ENCODE assay signal across 9 cellular contexts in the genomic region with DNA sequence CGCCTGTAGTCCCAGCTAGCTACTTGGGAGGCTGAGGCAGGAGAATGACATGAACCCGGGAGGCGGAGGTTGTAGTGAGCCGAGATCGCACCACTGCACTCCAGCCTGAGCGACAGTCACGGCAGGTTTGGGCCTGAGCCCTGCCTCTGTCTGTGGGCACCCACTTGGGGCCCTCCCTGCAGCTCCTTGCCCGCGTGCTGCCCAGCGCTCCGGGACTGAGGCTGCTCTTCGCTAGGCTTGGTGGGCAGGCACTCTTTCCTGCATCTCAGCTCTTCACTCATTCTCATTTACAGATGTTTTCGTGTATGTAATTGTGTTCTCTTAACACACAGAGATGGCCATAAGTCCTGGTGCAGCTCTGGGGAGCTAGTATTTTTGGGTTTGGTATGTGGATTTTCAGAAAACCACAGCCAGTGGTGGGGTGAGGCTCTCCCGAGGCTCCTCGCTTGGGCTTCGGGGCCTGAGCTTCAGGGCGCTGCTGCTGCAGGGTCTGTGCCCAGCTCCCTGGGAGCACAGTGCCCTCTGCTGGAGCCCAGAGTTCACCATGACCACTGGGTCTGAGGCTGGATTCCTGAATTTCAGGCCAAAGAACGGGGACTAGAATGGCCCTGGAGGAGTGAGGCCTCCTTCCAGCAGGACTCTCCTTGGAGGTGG. TPM values are rescaled to one million over a fixed set of nuclear protein-coding genes. Genes with fewer than 3 reads are reported as not detected.
DNase-seq lines count a peak whose midpoint lies in the region; ATAC-seq and TF ChIP-seq lines count a peak whose summit lies in the region.
"Had no signal": no experiment of that assay in that cellular context is flagged by ENCODE, and none has a peak within 500 bp of the region (broad histone marks: within the 10 kb centered on the region; RNA-seq: fewer than 3 reads in every experiment).

No MANE protein-coding gene starts in this region.

- H3K27ac ChIP-seq in WERI-Rb-1 (no peak overlapping the region), mammary epithelial cell (ENCODE audit: insufficient read depth, low read depth, low read length) (no peak overlapping the region)

- H3K4me1 ChIP-seq in mammary epithelial cell (ENCODE audit: insufficient read depth, low read length): peaks cover 56% of the 10 kb centered on the region

- BruUV-seq in mammary epithelial cell (replicated peaks; lab: Mats Ljungman, UMichigan): no TSS peak

- CTCF ChIA-PET in mammary epithelial cell (lab: Charles Lee; ENCODE audit: low non-redundant PET): interaction anchor here (0.5 to 1.3 kb wide), 6 partner anchors 15 to 257 kb away, joined by 3 to 15 read pairs (median 6); partner anchors contain the start of gene UPF1

- peak; percentile 94 for TF ChIP-seq CTCF in WERI-Rb-1 (IDR thresholded peaks at IDR 0.05; ENCODE audit: low read depth, low read length)
- TF ChIP-seq CTCF in mammary epithelial cell (conservative IDR thresholded peaks at IDR 0.05 in 1 of 2, IDR thresholded peaks at IDR 0.05 in 1 of 2; ENCODE audit: extremely low read depth in 1 of 2, insufficient read depth in 1 of 2, low read depth in 1 of 2, low read length in 2 of 2): peak; percentile 91 to 96

- 58% methylated on average over 18 of the region's 18 CpGs for WGBS in mammary epithelial cell (ENCODE audit: low coverage, missing lambda C conversion rate)

- dilution Hi-C loops in mammary epithelial cell (cut with HindIII; ENCODE audit: low sequenced_read_pairs): loop anchor here (5.0 kb wide), 2 partner anchors 80 to 90 kb away; no protein-coding TSS in a partner anchor

- no peak overlapping the region for H3K4me3 ChIP-seq in WERI-Rb-1 (ENCODE audit: low read depth, low read length)
- no peak overlapping the region for H3K4me3 ChIP-seq in mammary epithelial cell (replicated peaks in 1 of 3; ENCODE audit: insufficient read depth in 1 of 3, low read depth in 2 of 3, low read length in 3 of 3)

- H3K27me3 ChIP-seq in WERI-Rb-1 (ENCODE audit: insufficient read depth, low read depth, severe bottlenecking) (no peaks in the 10 kb centered on the region), mammary epithelial cell (ENCODE audit: insufficient read depth, low read length) (no peaks in the 10 kb centered on the region)

- no peak overlapping the region for H2AFZ ChIP-seq in mammary epithelial cell (ENCODE audit: low read depth, low read length)

- H3K9me3 ChIP-seq in WERI-Rb-1 (ENCODE audit: severe bottlenecking) (no peaks in the 10 kb centered on the region), mammary epithelial cell (replicated peaks; ENCODE audit: insufficient read depth, low read length) (no peaks in the 10 kb centered on the region)

- peak; percentile 71 for DNase-seq in GM04504 (ENCODE audit: low read depth)
- DNase-seq in MV-4-11 (lab: John Stamatoyannopoulos, UW): peak; percentile 73
- DNase-seq in WERI-Rb-1: peak; percentile 75
- DNase-seq in mammary epithelial cell: peak; percentile 59
- DNase-seq in islet precursor cell: peak; percentile 86
- DNase-seq in stimulated activated CD4-positive, alpha-beta T cell treated with anti-CD3 and anti-CD28 coated beads, Interleukin-15, amount 100 ng/mL, for 24 hours: peak; percentile 77

- ATAC-seq in HG03460 (IDR thresholded peaks at IDR 0.05; ENCODE audit: unreplicated experiment): no peak
- ATAC-seq in GM21619 (IDR thresholded peaks at IDR 0.05; ENCODE audit: unreplicated experiment): no peak

- in situ Hi-C loops in mammary epithelial cell (cut with MboI; ENCODE audit: low sequenced_read_pairs in 2 of 2): loop anchor here in 1 of 2 donors (10.0 kb wide), 2 partner anchors 252 to 392 kb away; no protein-coding TSS in a partner anchor

- H3K36me3 ChIP-seq in WERI-Rb-1: peaks cover 51% of the 10 kb centered on the region
- peaks cover 3% of the 10 kb centered on the region for H3K36me3 ChIP-seq in mammary epithelial cell (ENCODE audit: insufficient read depth, low read length)

- H3K9ac ChIP-seq in mammary epithelial cell (ENCODE audit: insufficient read depth, low read length): no peak overlapping the region

- H3K79me2 ChIP-seq in mammary epithelial cell (ENCODE audit: insufficient read depth, low read length): peaks cover 92% of the 10 kb centered on the region

- H4K20me1 ChIP-seq in mammary epithelial cell (ENCODE audit: insufficient read depth, low read length): peaks cover 8% of the 10 kb centered on the region

- no peak overlapping the region for H3K4me2 ChIP-seq in mammary epithelial cell (ENCODE audit: insufficient read depth, low read depth, low read length)

- intact Hi-C loops in mammary epithelial cell (cut with micrococcal nuclease): loop anchor here (1.0 to 5.0 kb wide), 6 partner anchors 14 to 395 kb away; no protein-coding TSS in a partner anchor

RNA-seq across cellular contexts. Expression of gene UPF1, which starts 15.2 kb away (rescaled TPM):
- total RNA-seq in mammary epithelial cell: 10 to 100 TPM; 74.5 to 82.0 TPM
- polyA plus RNA-seq in mammary epithelial cell: 49.9 TPM
- 163 TPM for polyA minus RNA-seq in mammary epithelial cell

RNA-seq across cellular contexts. Expression of gene CERS1, which starts 49.0 kb away (rescaled TPM):
- total RNA-seq in mammary epithelial cell: 1 to 10 TPM in 1 of 2 donors, under 1 TPM in 1; 0.33 to 1.4 TPM
- polyA plus RNA-seq in mammary epithelial cell: 0.65 TPM
- polyA minus RNA-seq in mammary epithelial cell: not detected
- total RNA-seq: mononuclear cell had no signal

RNA-seq across cellular contexts. Expression of gene COMP, which starts 55.9 kb away (rescaled TPM):
- 1 to 10 TPM in 1 of 2 donors, not detected in 1; 1.2 TPM for total RNA-seq in mammary epithelial cell
- polyA plus RNA-seq in mammary epithelial cell: not detected
- polyA minus RNA-seq in mammary epithelial cell: not detected
- total RNA-seq: mononuclear cell had no signal
